In genomic region chr5:150406120-150407096, GRCh38 we compare ENCODE assay signal across 1 cellular context.
A peak's percentile ranks its signal among the peaks of the same experiment; 100 is the strongest.
TF ChIP-seq lines count a peak whose summit lies in the region.

No MANE protein-coding gene starts in this region.

TF ChIP-seq in GM12878, 131 proteins besides CTCF, POLR2A, EP300 and RAD21 (continues in another document):
- TF ChIP-seq RBBP5 (conservative IDR thresholded peaks at IDR 0.05): no peak
- TF ChIP-seq MTA2 (IDR thresholded peaks at IDR 0.05; ENCODE audit: low read depth): no peak
- no peak for TF ChIP-seq ATF3 (IDR thresholded peaks at IDR 0.05; ENCODE audit: borderline replicate concordance, extremely low read depth, low read depth, low read length)
- TF ChIP-seq SIX5 (IDR thresholded peaks at IDR 0.05; ENCODE audit: low read depth, low read length, severe bottlenecking): no peak
- no peak for TF ChIP-seq BACH1 (IDR thresholded peaks at IDR 0.05; ENCODE audit: borderline replicate concordance)
- TF ChIP-seq RCOR1 (conservative IDR thresholded peaks at IDR 0.05; ENCODE audit: low read depth, low read length): no peak
- TF ChIP-seq ZNF24 (IDR thresholded peaks at IDR 0.05): no peak
- no peak for TF ChIP-seq RB1 (IDR thresholded peaks at IDR 0.05; ENCODE audit: borderline replicate concordance)
- 0 out of 2 replicates have a peak, but pooled peaks have one; percentile 8 for TF ChIP-seq ZNF687 (IDR thresholded peaks at IDR 0.05)
- no peak for TF ChIP-seq CBX3 (IDR thresholded peaks at IDR 0.05; ENCODE audit: borderline replicate concordance, low read depth)
- no peak for TF ChIP-seq ZNF384 (IDR thresholded peaks at IDR 0.05; ENCODE audit: borderline replicate concordance, low read depth, low read length)
- TF ChIP-seq CEBPB (IDR thresholded peaks at IDR 0.05; ENCODE audit: borderline replicate concordance in 1 of 2, low read depth in 2 of 2, low read length in 2 of 2): no peak
- no peak for TF ChIP-seq ZSCAN29 (IDR thresholded peaks at IDR 0.05)
- TF ChIP-seq TAF1 (IDR thresholded peaks at IDR 0.05; ENCODE audit: borderline replicate concordance, low read depth, low read length): no peak
- no peak; the same call in 1 of the 2 replicates for TF ChIP-seq PRDM15 (CRISPR knock-in tag; IDR thresholded peaks at IDR 0.05)
- TF ChIP-seq ZBTB11 (CRISPR knock-in tag; IDR thresholded peaks at IDR 0.05): peak; percentile 2; the same call in 1 of the 2 replicates
- no peak for TF ChIP-seq NR2C1 (IDR thresholded peaks at IDR 0.05)
- TF ChIP-seq DPF2 (IDR thresholded peaks at IDR 0.05): no peak
- TF ChIP-seq IKZF2 (IDR thresholded peaks at IDR 0.05): no peak; a peak in 1 of 4 replicates
- TF ChIP-seq ETV6 (conservative IDR thresholded peaks at IDR 0.05 in 1 of 2, IDR thresholded peaks at IDR 0.05 in 1 of 2; ENCODE audit: borderline replicate concordance in 1 of 2, low read depth in 1 of 2): no peak
- no peak for TF ChIP-seq PKNOX1 (IDR thresholded peaks at IDR 0.05)
- TF ChIP-seq SRF (IDR thresholded peaks at IDR 0.05; ENCODE audit: low read depth in 2 of 2, low read length in 2 of 2): no peak
- TF ChIP-seq POLR2AphosphoS2 (IDR thresholded peaks at IDR 0.05; ENCODE audit: low read depth, low read length): no peak
- no peak for TF ChIP-seq CBX5 (IDR thresholded peaks at IDR 0.05; ENCODE audit: low read depth)
- TF ChIP-seq FOXM1 (IDR thresholded peaks at IDR 0.05; ENCODE audit: low read depth, low read length): no peak
- TF ChIP-seq PAX5 (IDR thresholded peaks at IDR 0.05; ENCODE audit: borderline replicate concordance, low read depth, low read length): peak; percentile 7; the same call in 1 of the 2 replicates
- TF ChIP-seq HSF1 (IDR thresholded peaks at IDR 0.05; ENCODE audit: low read depth, low read length): no peak
- no peak for TF ChIP-seq ZNF217 (IDR thresholded peaks at IDR 0.05)
- TF ChIP-seq YBX1 (IDR thresholded peaks at IDR 0.05): no peak
- no peak for TF ChIP-seq GABPA (IDR thresholded peaks at IDR 0.05; ENCODE audit: low read depth)
- no peak for TF ChIP-seq ZNF592 (IDR thresholded peaks at IDR 0.05)
- TF ChIP-seq TCF7 (IDR thresholded peaks at IDR 0.05; ENCODE audit: borderline replicate concordance): no peak
- no peak for TF ChIP-seq SUZ12 (IDR thresholded peaks at IDR 0.05; ENCODE audit: unreplicated experiment)
- no peak for TF ChIP-seq RELB (IDR thresholded peaks at IDR 0.05; ENCODE audit: low read depth)
- TF ChIP-seq YY1 (IDR thresholded peaks at IDR 0.05; ENCODE audit: low read depth, low read length): no peak; the same call in 1 of the 2 replicates
- TF ChIP-seq FOS (IDR thresholded peaks at IDR 0.05; ENCODE audit: borderline replicate concordance, extremely low read depth, insufficient read length): no peak
- TF ChIP-seq PBX3 (IDR thresholded peaks at IDR 0.05; ENCODE audit: insufficient replicate concordance, low read depth, low read length): peak; percentile 8
